9 cellular contexts compared by ENCODE assay signal in the genomic region with DNA sequence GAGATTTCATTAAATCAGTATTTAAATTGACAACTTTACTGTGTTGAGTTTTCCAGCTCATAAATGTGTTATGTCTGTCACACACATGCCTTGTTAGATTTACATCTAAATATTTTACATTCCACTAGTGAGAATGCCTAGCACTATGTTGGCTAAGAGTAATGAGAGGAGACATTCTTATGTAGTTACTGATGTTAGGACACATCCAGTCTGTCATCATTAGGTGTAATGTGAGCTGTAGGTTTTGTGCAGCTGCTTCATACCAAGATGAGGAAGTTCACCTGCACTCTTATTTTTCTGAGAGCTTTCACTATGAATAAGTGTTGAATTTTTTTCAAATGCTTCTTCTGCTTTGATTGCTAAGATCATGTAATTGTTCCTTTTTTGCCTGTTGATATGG.
DNase-seq lines count a peak whose midpoint lies in the region; ATAC-seq, FAIRE-seq and TF ChIP-seq lines count a peak whose summit lies in the region.
"Had no signal": no experiment of that assay in that cellular context is flagged by ENCODE, and none has a peak within 500 bp of the region (broad histone marks: within the 10 kb centered on the region; RNA-seq: fewer than 3 reads in every experiment).

No MANE protein-coding gene starts in this region.

- peak; percentile 92 for DNase-seq in ELR (ENCODE audit: low read depth)
- peak; percentile 37 for DNase-seq in H54 (ENCODE audit: insufficient read length, low spot score)
- no peak for DNase-seq in RWPE2 (ENCODE audit: low spot score)
- peak; percentile 86 for DNase-seq in kidney epithelial cell (ENCODE audit: low read depth)
- no peak for DNase-seq in dermis blood vessel endothelial cell
- DNase-seq in putamen (ENCODE audit: low spot score), result no peak
- DNase-seq in lower lobe of right lung, result no peak
- DNase-seq: activated B cell treated with CpG ODN at 0.5 μM for 24 hours had no signal

- H3K4me1 ChIP-seq in RWPE2 (ENCODE audit: insufficient read depth, poor library complexity, severe bottlenecking) (peaks cover 13% of the 10 kb centered on the region), lower lobe of right lung (no peaks in the 10 kb centered on the region)

- H3K4me3 ChIP-seq in RWPE2 (ENCODE audit: severe bottlenecking), result no peak overlapping the region
- H3K4me3 ChIP-seq in kidney epithelial cell (ENCODE audit: low read depth, low read length), result no peak overlapping the region
- no peak overlapping the region for H3K4me3 ChIP-seq in lower lobe of right lung

- TF ChIP-seq CTCF in RWPE2 (IDR thresholded peaks at IDR 0.05; ENCODE audit: poor library complexity, severe bottlenecking) (no peak), kidney epithelial cell (IDR thresholded peaks at IDR 0.05; ENCODE audit: insufficient read depth, low read length, poor library complexity, severe bottlenecking) (no peak), lower lobe of right lung (IDR thresholded peaks at IDR 0.05) (no peak)

- peak; percentile 100 for ATAC-seq in RWPE2 (ENCODE audit: low read depth)
- no peak for ATAC-seq in GM19397 (IDR thresholded peaks at IDR 0.05; ENCODE audit: unreplicated experiment)
- no peak for ATAC-seq in lower lobe of right lung

- TF ChIP-seq POLR2A in H54 (IDR thresholded peaks at IDR 0.05; ENCODE audit: low read depth, low read length), result no peak

- H3K36me3 ChIP-seq in RWPE2 (ENCODE audit: low read depth) (peaks cover 5% of the 10 kb centered on the region; the same call in 1 of the 2 replicates), kidney epithelial cell (ENCODE audit: control insufficient read depth, insufficient read depth, low read length) (no peaks in the 10 kb centered on the region), lower lobe of right lung (no peaks in the 10 kb centered on the region)

- peak; percentile 97 for FAIRE-seq in H54 (lab: Jason Lieb, UNC)

- H3K27me3 ChIP-seq in RWPE2 (ENCODE audit: insufficient read depth, poor library complexity, severe bottlenecking), result no peaks in the 10 kb centered on the region
- no peaks in the 10 kb centered on the region for H3K27me3 ChIP-seq in kidney epithelial cell (ENCODE audit: control insufficient read depth, insufficient read depth, low read length)
- no peaks in the 10 kb centered on the region for H3K27me3 ChIP-seq in lower lobe of right lung (ENCODE audit: low read depth)

- intact Hi-C loops in lower lobe of right lung (cut with DNase I), result no loop called here

- H3K27ac ChIP-seq in RWPE2 (ENCODE audit: poor library complexity, severe bottlenecking), result peak overlapping the region; percentile 67
- no peak overlapping the region for H3K27ac ChIP-seq in lower lobe of right lung

- no peaks in the 10 kb centered on the region for H3K9me3 ChIP-seq in RWPE2 (ENCODE audit: severe bottlenecking)
- no peaks in the 10 kb centered on the region for H3K9me3 ChIP-seq in lower lobe of right lung

Comparison
In these comparisons a context has a peak if more than half of its experiments do, and no peak if none do; other contexts are left out.
1. DNase-seq: peak in ELR (single experiment), H54 (single experiment) and kidney epithelial cell (single experiment); none in RWPE2 (single experiment), dermis blood vessel endothelial cell (single experiment), putamen (single experiment) and lower lobe of right lung (single experiment).